ENCODE assay signal across 1 cellular context in the genomic region with DNA sequence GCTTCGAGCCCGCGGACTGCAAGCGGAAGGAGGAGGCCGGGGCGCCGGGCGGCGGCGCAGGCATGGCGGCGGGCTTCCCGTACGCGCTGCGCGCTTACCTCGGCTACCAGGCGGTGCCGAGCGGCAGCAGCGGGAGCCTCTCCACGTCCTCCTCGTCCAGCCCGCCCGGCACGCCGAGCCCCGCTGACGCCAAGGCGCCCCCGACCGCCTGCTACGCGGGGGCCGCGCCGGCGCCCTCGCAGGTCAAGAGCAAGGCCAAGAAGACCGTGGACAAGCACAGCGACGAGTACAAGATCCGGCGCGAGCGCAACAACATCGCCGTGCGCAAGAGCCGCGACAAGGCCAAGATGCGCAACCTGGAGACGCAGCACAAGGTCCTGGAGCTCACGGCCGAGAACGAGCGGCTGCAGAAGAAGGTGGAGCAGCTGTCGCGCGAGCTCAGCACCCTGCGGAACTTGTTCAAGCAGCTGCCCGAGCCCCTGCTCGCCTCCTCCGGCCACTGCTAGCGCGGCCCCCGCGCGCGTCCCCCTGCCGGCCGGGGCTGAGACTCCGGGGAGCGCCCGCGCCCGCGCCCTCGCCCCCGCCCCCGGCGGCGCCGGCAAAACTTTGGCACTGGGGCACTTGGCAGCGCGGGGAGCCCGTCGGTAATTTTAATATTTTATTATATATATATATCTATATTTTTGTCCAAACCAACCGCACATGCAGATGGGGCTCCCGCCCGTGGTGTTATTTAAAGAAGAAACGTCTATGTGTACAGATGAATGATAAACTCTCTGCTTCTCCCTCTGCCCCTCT.
TF ChIP-seq lines count a peak whose summit lies in the region.

No MANE protein-coding gene starts in this region.

TF ChIP-seq in WTC11, 78 proteins besides CTCF, POLR2A, EP300 and RAD21 (continued from another document):
- TF ChIP-seq GABPB1 (CRISPR knock-in tag; IDR thresholded peaks at IDR 0.05), result peak; percentile 71
- TF ChIP-seq, protein P1, sequence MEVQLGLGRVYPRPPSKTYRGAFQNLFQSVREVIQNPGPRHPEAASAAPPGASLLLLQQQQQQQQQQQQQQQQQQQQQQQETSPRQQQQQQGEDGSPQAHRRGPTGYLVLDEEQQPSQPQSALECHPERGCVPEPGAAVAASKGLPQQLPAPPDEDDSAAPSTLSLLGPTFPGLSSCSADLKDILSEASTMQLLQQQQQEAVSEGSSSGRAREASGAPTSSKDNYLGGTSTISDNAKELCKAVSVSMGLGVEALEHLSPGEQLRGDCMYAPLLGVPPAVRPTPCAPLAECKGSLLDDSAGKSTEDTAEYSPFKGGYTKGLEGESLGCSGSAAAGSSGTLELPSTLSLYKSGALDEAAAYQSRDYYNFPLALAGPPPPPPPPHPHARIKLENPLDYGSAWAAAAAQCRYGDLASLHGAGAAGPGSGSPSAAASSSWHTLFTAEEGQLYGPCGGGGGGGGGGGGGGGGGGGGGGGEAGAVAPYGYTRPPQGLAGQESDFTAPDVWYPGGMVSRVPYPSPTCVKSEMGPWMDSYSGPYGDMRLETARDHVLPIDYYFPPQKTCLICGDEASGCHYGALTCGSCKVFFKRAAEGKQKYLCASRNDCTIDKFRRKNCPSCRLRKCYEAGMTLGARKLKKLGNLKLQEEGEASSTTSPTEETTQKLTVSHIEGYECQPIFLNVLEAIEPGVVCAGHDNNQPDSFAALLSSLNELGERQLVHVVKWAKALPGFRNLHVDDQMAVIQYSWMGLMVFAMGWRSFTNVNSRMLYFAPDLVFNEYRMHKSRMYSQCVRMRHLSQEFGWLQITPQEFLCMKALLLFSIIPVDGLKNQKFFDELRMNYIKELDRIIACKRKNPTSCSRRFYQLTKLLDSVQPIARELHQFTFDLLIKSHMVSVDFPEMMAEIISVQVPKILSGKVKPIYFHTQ (CRISPR knock-in tag; IDR thresholded peaks at IDR 0.05), result no peak
- TF ChIP-seq, protein P2, sequence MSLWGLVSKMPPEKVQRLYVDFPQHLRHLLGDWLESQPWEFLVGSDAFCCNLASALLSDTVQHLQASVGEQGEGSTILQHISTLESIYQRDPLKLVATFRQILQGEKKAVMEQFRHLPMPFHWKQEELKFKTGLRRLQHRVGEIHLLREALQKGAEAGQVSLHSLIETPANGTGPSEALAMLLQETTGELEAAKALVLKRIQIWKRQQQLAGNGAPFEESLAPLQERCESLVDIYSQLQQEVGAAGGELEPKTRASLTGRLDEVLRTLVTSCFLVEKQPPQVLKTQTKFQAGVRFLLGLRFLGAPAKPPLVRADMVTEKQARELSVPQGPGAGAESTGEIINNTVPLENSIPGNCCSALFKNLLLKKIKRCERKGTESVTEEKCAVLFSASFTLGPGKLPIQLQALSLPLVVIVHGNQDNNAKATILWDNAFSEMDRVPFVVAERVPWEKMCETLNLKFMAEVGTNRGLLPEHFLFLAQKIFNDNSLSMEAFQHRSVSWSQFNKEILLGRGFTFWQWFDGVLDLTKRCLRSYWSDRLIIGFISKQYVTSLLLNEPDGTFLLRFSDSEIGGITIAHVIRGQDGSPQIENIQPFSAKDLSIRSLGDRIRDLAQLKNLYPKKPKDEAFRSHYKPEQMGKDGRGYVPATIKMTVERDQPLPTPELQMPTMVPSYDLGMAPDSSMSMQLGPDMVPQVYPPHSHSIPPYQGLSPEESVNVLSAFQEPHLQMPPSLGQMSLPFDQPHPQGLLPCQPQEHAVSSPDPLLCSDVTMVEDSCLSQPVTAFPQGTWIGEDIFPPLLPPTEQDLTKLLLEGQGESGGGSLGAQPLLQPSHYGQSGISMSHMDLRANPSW (CRISPR knock-in tag; conservative IDR thresholded peaks at IDR 0.05; ENCODE audit: low read depth), result no peak
- no peak for TF ChIP-seq ZNF138 (CRISPR knock-in tag; conservative IDR thresholded peaks at IDR 0.05)
- no peak for TF ChIP-seq NR3C1 (CRISPR knock-in tag; conservative IDR thresholded peaks at IDR 0.05; ENCODE audit: low read depth)
- TF ChIP-seq ETV6 (CRISPR knock-in tag; IDR thresholded peaks at IDR 0.05), result 0 out of 2 replicates have a peak, but pooled peaks have one; percentile 13
- TF ChIP-seq, protein P3, sequence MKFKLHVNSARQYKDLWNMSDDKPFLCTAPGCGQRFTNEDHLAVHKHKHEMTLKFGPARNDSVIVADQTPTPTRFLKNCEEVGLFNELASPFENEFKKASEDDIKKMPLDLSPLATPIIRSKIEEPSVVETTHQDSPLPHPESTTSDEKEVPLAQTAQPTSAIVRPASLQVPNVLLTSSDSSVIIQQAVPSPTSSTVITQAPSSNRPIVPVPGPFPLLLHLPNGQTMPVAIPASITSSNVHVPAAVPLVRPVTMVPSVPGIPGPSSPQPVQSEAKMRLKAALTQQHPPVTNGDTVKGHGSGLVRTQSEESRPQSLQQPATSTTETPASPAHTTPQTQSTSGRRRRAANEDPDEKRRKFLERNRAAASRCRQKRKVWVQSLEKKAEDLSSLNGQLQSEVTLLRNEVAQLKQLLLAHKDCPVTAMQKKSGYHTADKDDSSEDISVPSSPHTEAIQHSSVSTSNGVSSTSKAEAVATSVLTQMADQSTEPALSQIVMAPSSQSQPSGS (CRISPR knock-in tag; IDR thresholded peaks at IDR 0.05; ENCODE audit: borderline replicate concordance, low read depth), result no peak
- TF ChIP-seq TEAD1 (CRISPR knock-in tag; IDR thresholded peaks at IDR 0.05), result no peak
